13 cellular contexts compared by ENCODE assay signal in genomic region chr2:162704496-162704895, GRCh38.
A peak's percentile ranks its signal among the peaks of the same experiment; 100 is the strongest.
DNase-seq lines count a peak whose midpoint lies in the region; ATAC-seq and TF ChIP-seq lines count a peak whose summit lies in the region.
"Had no signal": no experiment of that assay in that cellular context is flagged by ENCODE, and none has a peak within 500 bp of the region (broad histone marks: within the 10 kb centered on the region; RNA-seq: fewer than 3 reads in every experiment).

No MANE protein-coding gene starts in this region.

- H2BK120ac ChIP-seq in mesendoderm (ENCODE audit: low read depth, low read length): no peak overlapping the region

- H3K27ac Mint-ChIP-seq in CD4-positive, alpha-beta T cell: no peak overlapping the region
- H3K27ac Mint-ChIP-seq: GM23338 had no signal

- no peak overlapping the region for H2BK5ac ChIP-seq in mesendoderm (ENCODE audit: low read length)

- no peaks in the 10 kb centered on the region for H3K27me3 Mint-ChIP-seq in CD4-positive, alpha-beta T cell

- no peak overlapping the region for H3K9ac ChIP-seq in mesendoderm (ENCODE audit: low read length)
- H3K9ac ChIP-seq: BLaER1 had no signal

- no peaks in the 10 kb centered on the region for H3K36me3 Mint-ChIP-seq in CD4-positive, alpha-beta T cell (ENCODE audit: low read depth)

- no CpG with 5 or more reads among the region's 1 CpG for WGBS in mesendoderm (ENCODE audit: extremely low coverage, insufficient coverage, low lambda C conversion rate)

- H2AK5ac ChIP-seq in mesendoderm (ENCODE audit: low read length): no peak overlapping the region

- no peaks in the 10 kb centered on the region for H3K27me3 ChIP-seq in mesendoderm (ENCODE audit: insufficient read depth, low read length, poor library complexity)
- H3K27me3 ChIP-seq in CD4-positive, alpha-beta T cell (ENCODE audit: control insufficient read depth, insufficient read depth, low read length): no peaks in the 10 kb centered on the region
- H3K27me3 ChIP-seq: BLaER1 had no signal

- intact Hi-C loops in CD4-positive, alpha-beta T cell (cut with DNase I, micrococcal nuclease): no loop called here

- no peak overlapping the region for H3K23ac ChIP-seq in mesendoderm (ENCODE audit: low read length)

- no peaks in the 10 kb centered on the region for H3K9me3 Mint-ChIP-seq in CD4-positive, alpha-beta T cell
- H3K9me3 Mint-ChIP-seq: GM23338 had no signal

- no peak overlapping the region for H3K56ac ChIP-seq in mesendoderm (ENCODE audit: low read length)

- no peak for TF ChIP-seq CTCF in CD4-positive, alpha-beta T cell (IDR thresholded peaks at IDR 0.05)

- H3K4me3 Mint-ChIP-seq in CD4-positive, alpha-beta T cell: no peak overlapping the region
- H3K4me3 Mint-ChIP-seq: GM23338 had no signal

- no peak overlapping the region for H3K4me2 ChIP-seq in mesendoderm (ENCODE audit: low read length)
- H3K4me2 ChIP-seq: A549, BLaER1, GM23338 had no signal

- H2BK15ac ChIP-seq in mesendoderm (replicated peaks; ENCODE audit: low read depth): no peak overlapping the region

- no peak for ATAC-seq in CD4-positive, alpha-beta T cell (ENCODE audit: poor library complexity)
- ATAC-seq: A549, GM23338 had no signal

- H3K18ac ChIP-seq in mesendoderm (ENCODE audit: low read length): no peak overlapping the region

- no peaks in the 10 kb centered on the region for H3K9me3 ChIP-seq in CD4-positive, alpha-beta T cell (ENCODE audit: control insufficient read depth, low read length)
- H3K9me3 ChIP-seq: A549, BLaER1 had no signal

- CTCF ChIA-PET in CD4-positive, alpha-beta T cell (lab: Charles Lee): no interaction called here

- H3K79me1 ChIP-seq in mesendoderm (ENCODE audit: low read length): no peaks in the 10 kb centered on the region

- POLR2A ChIA-PET in CD4-positive, alpha-beta T cell (lab: Charles Lee): no interaction called here

- no peaks in the 10 kb centered on the region for H3K4me1 Mint-ChIP-seq in CD4-positive, alpha-beta T cell (ENCODE audit: low read depth)

- no peak overlapping the region for H4K8ac ChIP-seq in mesendoderm (ENCODE audit: low read depth, low read length)

- DNase-seq in DMS 273 treated with DMSO at 0.1 percent for 48 hours (lab: John Stamatoyannopoulos, UW) (peak; percentile 5), NCI-H2227 (lab: John Stamatoyannopoulos, UW; ENCODE audit: unreplicated experiment) (peak; percentile 71), cerebellar cortex (ENCODE audit: low spot score) (peak; percentile 83), mesendoderm (peak; percentile 27)
- DNase-seq in CD4-positive, alpha-beta T cell: no peak
- no peak for DNase-seq in activated CD4-positive, alpha-beta T cell treated with anti-CD3 and anti-CD28 coated beads, Interleukin-2, amount 50 U/mL, for 48 hours
- DNase-seq: AML-193, DMS79, H7, IMR-90 had no signal

- no peak overlapping the region for H3K4ac ChIP-seq in mesendoderm (ENCODE audit: low read depth, low read length)

- H3K36me3 ChIP-seq in mesendoderm (ENCODE audit: control insufficient read depth, insufficient read depth, low read length): no peaks in the 10 kb centered on the region
- H3K36me3 ChIP-seq: BLaER1 had no signal

- no peaks in the 10 kb centered on the region for H3K79me2 ChIP-seq in mesendoderm (ENCODE audit: control insufficient read depth, insufficient read depth, low read length)

- no peak overlapping the region for H3K4me3 ChIP-seq in mesendoderm (ENCODE audit: low read length)
- H3K4me3 ChIP-seq: A549, BLaER1, GM23338 had no signal

- H3K27ac ChIP-seq in mesendoderm (ENCODE audit: low read depth, low read length): no peak overlapping the region
- no peak overlapping the region for H3K27ac ChIP-seq in CD4-positive, alpha-beta T cell (ENCODE audit: low read depth, low read length)
- H3K27ac ChIP-seq: A549, BLaER1 had no signal

- H3K4me1 ChIP-seq in mesendoderm (ENCODE audit: control insufficient read depth, low read depth, low read length): no peaks in the 10 kb centered on the region
- H3K4me1 ChIP-seq: A549, BLaER1 had no signal

- H4K5ac ChIP-seq in mesendoderm (ENCODE audit: low read length): no peak overlapping the region

Comparison
In these comparisons a context has a peak if more than half of its experiments do, and no peak if none do; other contexts are left out.
1. DNase-seq: peak in DMS 273 treated with DMSO at 0.1 percent for 48 hours (single experiment), NCI-H2227 (single experiment), cerebellar cortex (single experiment) and mesendoderm (single experiment); none in CD4-positive, alpha-beta T cell (0 of 10) and activated CD4-positive, alpha-beta T cell treated with anti-CD3 and anti-CD28 coated beads, Interleukin-2, amount 50 U/mL, for 48 hours (0 of 2).